Comparison of ENCODE assay signal across 1 cellular context in genomic region chr17:45784293-45784582, GRCh38.
TF ChIP-seq lines count a peak whose summit lies in the region.

CRHR1 (plus strand) TSS chr17:45784320; CDS start chr17:45784545, 225 bp downstream.

TF ChIP-seq in GM23338, 12 proteins besides CTCF, POLR2A, EP300 and RAD21 (continued from another document):
- TF ChIP-seq, protein P1, sequence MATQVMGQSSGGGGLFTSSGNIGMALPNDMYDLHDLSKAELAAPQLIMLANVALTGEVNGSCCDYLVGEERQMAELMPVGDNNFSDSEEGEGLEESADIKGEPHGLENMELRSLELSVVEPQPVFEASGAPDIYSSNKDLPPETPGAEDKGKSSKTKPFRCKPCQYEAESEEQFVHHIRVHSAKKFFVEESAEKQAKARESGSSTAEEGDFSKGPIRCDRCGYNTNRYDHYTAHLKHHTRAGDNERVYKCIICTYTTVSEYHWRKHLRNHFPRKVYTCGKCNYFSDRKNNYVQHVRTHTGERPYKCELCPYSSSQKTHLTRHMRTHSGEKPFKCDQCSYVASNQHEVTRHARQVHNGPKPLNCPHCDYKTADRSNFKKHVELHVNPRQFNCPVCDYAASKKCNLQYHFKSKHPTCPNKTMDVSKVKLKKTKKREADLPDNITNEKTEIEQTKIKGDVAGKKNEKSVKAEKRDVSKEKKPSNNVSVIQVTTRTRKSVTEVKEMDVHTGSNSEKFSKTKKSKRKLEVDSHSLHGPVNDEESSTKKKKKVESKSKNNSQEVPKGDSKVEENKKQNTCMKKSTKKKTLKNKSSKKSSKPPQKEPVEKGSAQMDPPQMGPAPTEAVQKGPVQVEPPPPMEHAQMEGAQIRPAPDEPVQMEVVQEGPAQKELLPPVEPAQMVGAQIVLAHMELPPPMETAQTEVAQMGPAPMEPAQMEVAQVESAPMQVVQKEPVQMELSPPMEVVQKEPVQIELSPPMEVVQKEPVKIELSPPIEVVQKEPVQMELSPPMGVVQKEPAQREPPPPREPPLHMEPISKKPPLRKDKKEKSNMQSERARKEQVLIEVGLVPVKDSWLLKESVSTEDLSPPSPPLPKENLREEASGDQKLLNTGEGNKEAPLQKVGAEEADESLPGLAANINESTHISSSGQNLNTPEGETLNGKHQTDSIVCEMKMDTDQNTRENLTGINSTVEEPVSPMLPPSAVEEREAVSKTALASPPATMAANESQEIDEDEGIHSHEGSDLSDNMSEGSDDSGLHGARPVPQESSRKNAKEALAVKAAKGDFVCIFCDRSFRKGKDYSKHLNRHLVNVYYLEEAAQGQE (IDR thresholded peaks at IDR 0.05; ENCODE audit: unreplicated experiment) = no peak
- TF ChIP-seq EZH2phosphoT487 (IDR thresholded peaks at IDR 0.05; ENCODE audit: unreplicated experiment) (no peak), ZNF331 (CRISPR knock-in tag; IDR thresholded peaks at IDR 0.05; ENCODE audit: low read depth) (no peak)
- TF ChIP-seq, protein P2, sequence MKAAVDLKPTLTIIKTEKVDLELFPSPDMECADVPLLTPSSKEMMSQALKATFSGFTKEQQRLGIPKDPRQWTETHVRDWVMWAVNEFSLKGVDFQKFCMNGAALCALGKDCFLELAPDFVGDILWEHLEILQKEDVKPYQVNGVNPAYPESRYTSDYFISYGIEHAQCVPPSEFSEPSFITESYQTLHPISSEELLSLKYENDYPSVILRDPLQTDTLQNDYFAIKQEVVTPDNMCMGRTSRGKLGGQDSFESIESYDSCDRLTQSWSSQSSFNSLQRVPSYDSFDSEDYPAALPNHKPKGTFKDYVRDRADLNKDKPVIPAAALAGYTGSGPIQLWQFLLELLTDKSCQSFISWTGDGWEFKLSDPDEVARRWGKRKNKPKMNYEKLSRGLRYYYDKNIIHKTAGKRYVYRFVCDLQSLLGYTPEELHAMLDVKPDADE (IDR thresholded peaks at IDR 0.05) = no peak
